In the genomic region with DNA sequence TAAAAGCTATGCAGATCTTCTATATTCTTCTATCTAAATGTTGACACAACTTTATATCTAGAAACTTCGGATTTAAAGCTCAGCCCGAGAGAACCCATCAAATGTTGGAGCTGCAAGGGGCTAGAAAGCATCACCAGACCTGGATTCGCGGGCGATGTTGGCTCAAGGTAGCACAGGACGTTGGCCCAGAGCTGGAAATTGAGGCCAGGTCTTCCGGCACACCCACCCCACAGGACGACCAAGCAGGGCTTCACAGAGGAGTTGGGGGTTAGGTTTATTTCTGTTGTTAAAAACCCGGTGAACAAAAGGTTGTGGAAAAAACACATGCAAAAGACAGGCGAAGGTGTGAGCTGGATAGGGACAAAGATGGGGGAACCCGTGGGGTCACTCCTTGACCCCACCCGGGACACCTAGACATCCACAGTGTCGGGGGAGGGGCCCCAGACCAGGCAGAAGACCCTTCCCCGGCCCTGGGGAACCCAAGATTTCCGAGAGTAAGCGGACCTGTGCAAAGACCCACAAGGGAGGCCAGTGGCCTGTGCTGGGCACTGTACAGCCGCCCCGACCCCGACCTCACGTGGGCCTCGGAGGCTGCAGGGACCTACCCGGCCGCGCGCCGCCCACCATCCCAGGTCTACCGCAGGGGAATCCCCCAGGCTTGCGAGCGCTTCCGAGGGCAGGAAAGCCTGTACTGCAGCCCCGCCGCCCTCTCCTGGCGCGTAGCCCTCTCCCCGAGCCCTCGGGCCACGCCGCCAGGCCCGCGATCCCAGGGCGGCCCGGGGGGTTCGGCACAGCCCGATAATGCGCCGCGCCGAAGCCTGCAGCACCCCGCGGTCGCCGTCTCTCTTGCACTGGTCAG, we compare ENCODE assay signal across 2 cellular contexts.
TF ChIP-seq lines count a peak whose summit lies in the region.

No MANE protein-coding gene starts in this region.

TF ChIP-seq in A549, 52 proteins besides CTCF, POLR2A, EP300 and RAD21:
- TF ChIP-seq KDM1A (IDR thresholded peaks at IDR 0.05; ENCODE audit: low read depth), result no peak
- TF ChIP-seq, protein P1, sequence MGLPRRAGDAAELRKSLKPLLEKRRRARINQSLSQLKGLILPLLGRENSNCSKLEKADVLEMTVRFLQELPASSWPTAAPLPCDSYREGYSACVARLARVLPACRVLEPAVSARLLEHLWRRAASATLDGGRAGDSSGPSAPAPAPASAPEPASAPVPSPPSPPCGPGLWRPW (IDR thresholded peaks at IDR 0.05), result no peak
- TF ChIP-seq TFCP2L1 (CRISPR knock-in tag; IDR thresholded peaks at IDR 0.05), result no peak
- TF ChIP-seq EHMT2 (IDR thresholded peaks at IDR 0.05; ENCODE audit: low read depth), result no peak
- TF ChIP-seq PHF8 (IDR thresholded peaks at IDR 0.05; ENCODE audit: borderline replicate concordance, low read depth), result no peak
- TF ChIP-seq FOSB (CRISPR knock-in tag; IDR thresholded peaks at IDR 0.05), result no peak
- TF ChIP-seq, protein P2, sequence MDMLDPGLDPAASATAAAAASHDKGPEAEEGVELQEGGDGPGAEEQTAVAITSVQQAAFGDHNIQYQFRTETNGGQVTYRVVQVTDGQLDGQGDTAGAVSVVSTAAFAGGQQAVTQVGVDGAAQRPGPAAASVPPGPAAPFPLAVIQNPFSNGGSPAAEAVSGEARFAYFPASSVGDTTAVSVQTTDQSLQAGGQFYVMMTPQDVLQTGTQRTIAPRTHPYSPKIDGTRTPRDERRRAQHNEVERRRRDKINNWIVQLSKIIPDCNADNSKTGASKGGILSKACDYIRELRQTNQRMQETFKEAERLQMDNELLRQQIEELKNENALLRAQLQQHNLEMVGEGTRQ (IDR thresholded peaks at IDR 0.05), result no peak
- no peak for TF ChIP-seq POLR2AphosphoS2 (conservative IDR thresholded peaks at IDR 0.05; ENCODE audit: low read length)
- no peak for TF ChIP-seq REST (IDR thresholded peaks at IDR 0.05)

TF ChIP-seq in endothelial cell of umbilical vein, 7 proteins besides CTCF, POLR2A, EP300 and RAD21:
- TF ChIP-seq GATA2 (IDR thresholded peaks at IDR 0.05; ENCODE audit: insufficient read depth, insufficient read length, low read depth, low read length) (no peak), POLR2AphosphoS5 (IDR thresholded peaks at IDR 0.05; ENCODE audit: insufficient read depth, low read depth, low read length) (peak; percentile 37)
